1 cellular context compared by ENCODE assay signal in the genomic region with DNA sequence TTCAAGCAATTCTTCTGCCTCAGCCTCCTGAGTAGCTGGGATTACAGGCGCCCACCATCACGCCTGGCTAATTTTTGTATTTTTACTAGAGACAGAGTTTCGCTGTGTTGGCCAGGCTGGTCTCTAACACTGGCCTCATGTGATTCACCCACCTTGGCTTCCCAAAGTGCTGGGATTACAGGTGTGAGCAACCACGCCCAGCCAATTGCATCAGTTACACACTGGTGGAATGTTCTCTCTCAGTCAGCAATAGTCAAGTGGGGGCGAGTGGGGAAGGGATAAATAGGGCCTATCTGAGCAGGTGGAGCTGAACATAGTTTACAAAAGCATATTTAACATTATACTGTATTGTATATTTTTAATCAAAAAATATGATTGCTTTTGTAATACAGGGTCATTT.
TF ChIP-seq lines count a peak whose summit lies in the region.

No MANE protein-coding gene starts in this region.

TF ChIP-seq in HCT116, 20 proteins besides CTCF, POLR2A, EP300 and RAD21 (continued from another document):
- TF ChIP-seq, protein P1, sequence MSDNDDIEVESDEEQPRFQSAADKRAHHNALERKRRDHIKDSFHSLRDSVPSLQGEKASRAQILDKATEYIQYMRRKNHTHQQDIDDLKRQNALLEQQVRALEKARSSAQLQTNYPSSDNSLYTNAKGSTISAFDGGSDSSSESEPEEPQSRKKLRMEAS (IDR thresholded peaks at IDR 0.05): peak; percentile 36; the same call in 1 of the 2 replicates
